Comparison of ENCODE assay signal across 8 cellular contexts in the genomic region with DNA sequence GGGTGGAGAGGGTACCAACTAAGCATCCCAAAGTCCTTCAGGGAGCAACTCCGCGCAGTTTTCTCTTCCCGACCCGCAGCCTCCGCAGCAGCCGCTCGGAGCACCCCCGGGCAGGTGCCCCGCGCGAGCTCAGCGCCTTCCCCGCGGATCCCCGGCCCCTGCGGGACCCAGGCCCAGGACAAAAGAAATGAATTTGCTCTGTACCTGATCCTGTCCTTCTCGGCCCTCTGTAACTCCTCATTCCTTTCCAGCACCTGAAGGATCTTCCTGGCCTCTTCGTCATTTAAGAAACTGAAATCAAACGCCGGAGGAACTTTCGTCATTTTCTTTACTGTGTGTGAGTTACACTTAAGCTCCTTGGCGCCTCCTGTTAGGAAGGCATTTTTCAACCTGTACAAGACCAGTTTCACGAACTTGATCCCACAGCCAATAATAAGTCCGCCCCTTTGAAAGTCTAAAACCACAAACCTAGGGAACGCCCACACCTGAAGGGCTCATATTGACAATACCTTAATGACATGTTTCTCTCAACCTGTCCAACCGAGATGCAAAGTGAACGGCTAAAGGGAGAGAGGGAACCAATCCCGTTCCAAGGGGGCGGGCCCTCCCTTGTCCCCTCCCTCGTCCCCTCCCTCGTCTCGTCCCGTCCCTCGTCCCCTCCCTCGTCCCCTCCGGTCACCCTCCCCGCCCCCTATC. TPM values are rescaled to one million over a fixed set of nuclear protein-coding genes. Genes with fewer than 3 reads are reported as not detected.
DNase-seq lines count a peak whose midpoint lies in the region; ATAC-seq and TF ChIP-seq lines count a peak whose summit lies in the region.

A gene with protein sequence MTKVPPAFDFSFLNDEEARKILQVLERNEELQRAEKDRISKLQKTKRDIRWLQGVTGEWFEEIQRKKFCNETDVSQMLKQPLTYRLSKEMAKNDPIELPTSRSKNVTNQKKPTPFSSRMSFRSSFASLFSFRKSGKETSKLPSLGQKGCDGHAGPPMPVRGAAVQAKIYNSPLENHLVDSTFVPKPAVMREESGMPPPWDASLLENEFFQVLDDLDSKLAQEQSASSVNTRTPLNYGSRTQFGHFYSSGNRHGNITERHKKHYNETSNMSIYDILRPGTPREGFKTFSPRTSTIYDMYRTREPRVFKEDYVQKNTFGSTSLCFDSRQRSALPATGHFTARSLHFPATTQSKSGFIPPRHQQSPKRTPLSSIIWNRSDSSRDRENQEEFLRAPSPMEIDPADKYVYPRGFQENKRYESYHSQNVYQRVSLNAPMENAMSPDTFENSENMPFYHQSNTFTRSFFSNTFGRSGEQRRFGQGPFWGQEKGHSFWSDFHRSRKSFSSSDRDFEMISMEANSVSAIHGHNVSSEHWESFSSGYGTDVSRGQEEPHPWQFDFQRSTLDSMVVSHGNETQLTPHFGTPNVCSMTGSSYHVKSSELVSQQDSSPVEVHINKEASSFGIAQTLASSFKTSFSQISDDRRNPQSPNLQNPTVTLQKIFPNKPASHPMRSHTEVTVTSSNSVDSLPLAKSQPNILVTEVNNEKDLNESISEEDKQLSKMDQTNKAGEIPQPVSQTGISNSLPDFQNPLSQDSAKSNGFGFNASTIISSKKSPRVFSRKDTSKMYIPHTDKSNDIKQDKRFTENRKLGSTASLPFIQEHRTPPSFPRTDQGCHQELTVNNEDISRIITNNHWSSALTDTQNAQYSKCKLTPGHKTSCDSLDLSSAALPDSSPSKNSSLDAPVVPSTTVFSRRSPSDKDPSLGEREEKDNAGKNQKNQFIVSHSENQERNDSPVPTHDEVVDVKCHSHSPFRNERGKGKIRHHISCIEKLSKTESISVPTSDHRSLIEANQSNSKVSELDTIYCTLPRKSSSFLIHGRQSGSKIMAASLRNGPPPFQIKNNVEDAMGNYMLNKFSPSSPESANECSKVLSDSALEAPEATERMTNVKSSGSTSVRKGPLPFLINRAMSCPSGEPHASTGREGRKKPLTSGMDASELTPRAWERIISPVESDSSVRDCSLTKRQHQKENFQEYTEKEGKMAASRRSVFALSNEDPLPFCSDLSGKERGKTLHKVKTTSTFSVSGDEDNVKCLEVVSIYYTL (N-terminal part only) (minus strand): TSS at position 555 of the 696 bp plus-strand sequence. CDS start 232 bp downstream, at position 323.

- H3K27me3 ChIP-seq in smooth muscle cell (ENCODE audit: low read depth): peaks cover 14% of the 10 kb centered on the region

- H3K27ac ChIP-seq in smooth muscle cell (ENCODE audit: low read depth): peak within 1 kb of the TSS; percentile 49

- H3K36me3 ChIP-seq in smooth muscle cell (ENCODE audit: low read depth): no peaks in the 10 kb centered on the region

- H3K9me3 Mint-ChIP-seq in activated B cell treated with CpG ODN at 0.5 μM for 24 hours (no peaks in the 10 kb centered on the region), immature natural killer cell (no peaks in the 10 kb centered on the region)

- no peaks in the 10 kb centered on the region for H3K9me3 ChIP-seq in smooth muscle cell (replicated peaks; ENCODE audit: low read depth)

- no peaks in the 10 kb centered on the region for H3F3A ChIP-seq in smooth muscle cell (ENCODE audit: low read depth)

- peak within 1 kb of the TSS; percentile 66 for H2AFZ ChIP-seq in smooth muscle cell (ENCODE audit: low read depth)

- ATAC-seq in GM18873 (IDR thresholded peaks at IDR 0.05; ENCODE audit: low FRiP score, unreplicated experiment) (peak; percentile 77), HG03139 (IDR thresholded peaks at IDR 0.05; ENCODE audit: unreplicated experiment) (peak; percentile 94), activated B cell treated with CpG ODN at 0.5 μM for 24 hours (ENCODE audit: low read depth) (peak; percentile 96)

- POLR2A ChIA-PET in activated B cell treated with CpG ODN at 0.5 μM for 24 hours (lab: Charles Lee): interaction anchor here (0.8 kb wide), 1 partner anchor 71 kb away, joined by 3 read pairs; a partner anchor contains a TSS

- H3K9ac ChIP-seq in smooth muscle cell (ENCODE audit: low read depth): peak within 1 kb of the TSS; percentile 54

- peaks cover 9% of the 10 kb centered on the region for H3K4me1 ChIP-seq in smooth muscle cell (ENCODE audit: low read depth)

- H3K79me2 ChIP-seq in smooth muscle cell (ENCODE audit: low read depth): no peaks in the 10 kb centered on the region

- H3K27me3 Mint-ChIP-seq in activated B cell treated with CpG ODN at 0.5 μM for 24 hours (peaks cover 42% of the 10 kb centered on the region), immature natural killer cell (ENCODE audit: low read depth in 3 of 3) (peaks cover 6 to 18% (median 8%) of the 10 kb centered on the region in 3 donors)

- peak within 1 kb of the TSS; percentile 63 for H3K4me3 ChIP-seq in smooth muscle cell

- H3K4me2 ChIP-seq in smooth muscle cell: peak within 1 kb of the TSS; percentile 92

- no peak for TF ChIP-seq CTCF in activated B cell treated with CpG ODN at 0.5 μM for 24 hours (IDR thresholded peaks at IDR 0.05)
- no peak for TF ChIP-seq CTCF in smooth muscle cell (IDR thresholded peaks at IDR 0.05; ENCODE audit: borderline replicate concordance, insufficient read depth, poor library complexity, severe bottlenecking)

- H3K4me1 Mint-ChIP-seq in activated B cell treated with CpG ODN at 0.5 μM for 24 hours (peaks cover 14% of the 10 kb centered on the region), immature natural killer cell (peaks cover 14 to 26% of the 10 kb centered on the region in 2 donors)

- CTCF ChIA-PET in activated B cell treated with CpG ODN at 0.5 μM for 24 hours (lab: Charles Lee): no interaction called here

- H3K36me3 Mint-ChIP-seq in activated B cell treated with CpG ODN at 0.5 μM for 24 hours (ENCODE audit: low read depth): peaks cover 4% of the 10 kb centered on the region
- H3K36me3 Mint-ChIP-seq in immature natural killer cell: no peaks in the 10 kb centered on the region

- H4K20me1 ChIP-seq in smooth muscle cell (ENCODE audit: low read depth): no peaks in the 10 kb centered on the region

- in situ Hi-C loops in ACHN (cut with HindIII; ENCODE audit: low pct_ligation_motif_present, low pct_unique_long_range_greater_than_20kb, low sequenced_read_pairs): no loop called here

- H3K4me3 Mint-ChIP-seq in activated B cell treated with CpG ODN at 0.5 μM for 24 hours (peak within 1 kb of the TSS; percentile 93), immature natural killer cell (peak within 1 kb of the TSS; percentile 94 to 100 (median 99))

- H3K27ac Mint-ChIP-seq in activated B cell treated with CpG ODN at 0.5 μM for 24 hours (peak within 1 kb of the TSS; percentile 55), immature natural killer cell (peak within 1 kb of the TSS; percentile 48 to 96 (median 90))

- DNase-seq in ACHN (peak; percentile 84), NCI-H2171 treated with DMSO at 0.1 percent for 48 hours (lab: John Stamatoyannopoulos, UW) (peak; percentile 97), activated B cell treated with CpG ODN at 0.5 μM for 24 hours (peak; percentile 47), immature natural killer cell (peak; percentile 67 to 71 (median 70)), smooth muscle cell (lab: John Stamatoyannopoulos, UW; ENCODE audit: unreplicated experiment) (no peak)
- DNase-seq in central memory CD4-positive, alpha-beta T cell: peak; percentile 84

- intact Hi-C loops in activated B cell treated with CpG ODN at 0.5 μM for 24 hours (cut with micrococcal nuclease): loop anchor here (1.0 to 2.0 kb wide), 3 partner anchors 71 to 371 kb away; a partner anchor contains a TSS

- WGBS in smooth muscle cell (ENCODE audit: low lambda C conversion rate): under 1% methylated on average over 36 of the region's 37 CpGs

RNA-seq across cellular contexts. Expression of the gene that starts here (rescaled TPM):
- 0.27 and 0.29 TPM in 2 replicates for total RNA-seq in activated B cell treated with CpG ODN at 0.5 μM for 24 hours
- polyA plus RNA-seq in immature natural killer cell: 1 to 10 TPM; 1.0 to 2.6 (median 1.6) TPM
- 5.7 and 6.9 TPM in 2 replicates for total RNA-seq in smooth muscle cell
- 0.54 and 1.6 TPM in 2 replicates for polyA plus RNA-seq in smooth muscle cell

Comparison
In these comparisons a context has a peak if more than half of its experiments do, and no peak if none do; other contexts are left out.
1. Peak in DNase-seq and ATAC-seq in activated B cell treated with CpG ODN at 0.5 μM for 24 hours; RNA of the gene not detected or under 1 TPM.